In genomic region chr12:42769455-42769854, GRCh38 we compare ENCODE assay signal across 25 cellular contexts.
"Had no signal": no experiment of that assay in that cellular context is flagged by ENCODE, and none has a peak within 500 bp of the region (broad histone marks: within the 10 kb centered on the region; RNA-seq: fewer than 3 reads in every experiment).

No MANE protein-coding gene starts in this region.

- H3K4me1 ChIP-seq: gastrocnemius medialis, left lung, sigmoid colon, stomach, thyroid gland had no signal

- DNase-seq: dermis blood vessel endothelial cell; effector memory CD4-positive, alpha-beta T cell; foreskin fibroblast; gastrocnemius medialis; head of caudate nucleus; kidney; left lung; mucosa of descending colon; naive B cell; pancreas; retina; sigmoid colon; stimulated activated CD4-positive, alpha-beta T cell treated with anti-CD3 and anti-CD28 coated beads, Interleukin-2, amount 100 ng/mL, for 24 hours; stimulated activated CD4-positive, alpha-beta T cell treated with anti-CD3 and anti-CD28 coated beads, Interleukin-4, amount 100 ng/mL, for 24 hours; stimulated activated naive CD4-positive, alpha-beta T cell treated with Interleukin-2 at 50 U/mL for 16 hours; stomach; thyroid gland; trophoblast cell had no signal

- H3K27ac ChIP-seq: coronary artery, gastrocnemius medialis, hepatocyte, left lung, neutrophil, pancreas, sigmoid colon, stomach, thyroid gland had no signal

- ATAC-seq: esophagus mucosa; gastrocnemius medialis; left lung; mucosa of descending colon; natural killer cell treated with Interleukin-12 subunit alpha and Interleukin-12 subunit beta and Interleukin-15 and Interleukin-18, amount 100 ng/mL, for 72 hours; stimulated activated effector memory CD8-positive, alpha-beta T cell treated with anti-CD3 and anti-CD28 coated beads, Interleukin-12 subunit alpha, Interleukin-12 subunit beta, amount 100 ng/mL, for 72 hours had no signal

- H3K4me3 ChIP-seq: coronary artery, gastrocnemius medialis, hepatocyte, left lung, lung, mucosa of descending colon, pancreas, sigmoid colon, stomach, thyroid gland had no signal

- H3K27me3 ChIP-seq: gastrocnemius medialis, hepatocyte, left lung, neutrophil, pancreas, sigmoid colon, stomach, thyroid gland had no signal

- H3K9me3 ChIP-seq: gastrocnemius medialis, neutrophil, pancreas, thyroid gland had no signal

- H3K36me3 ChIP-seq: gastrocnemius medialis, left lung, neutrophil, pancreas, sigmoid colon, stomach, thyroid gland had no signal
